ENCODE assay signal across 17 cellular contexts in the genomic region with DNA sequence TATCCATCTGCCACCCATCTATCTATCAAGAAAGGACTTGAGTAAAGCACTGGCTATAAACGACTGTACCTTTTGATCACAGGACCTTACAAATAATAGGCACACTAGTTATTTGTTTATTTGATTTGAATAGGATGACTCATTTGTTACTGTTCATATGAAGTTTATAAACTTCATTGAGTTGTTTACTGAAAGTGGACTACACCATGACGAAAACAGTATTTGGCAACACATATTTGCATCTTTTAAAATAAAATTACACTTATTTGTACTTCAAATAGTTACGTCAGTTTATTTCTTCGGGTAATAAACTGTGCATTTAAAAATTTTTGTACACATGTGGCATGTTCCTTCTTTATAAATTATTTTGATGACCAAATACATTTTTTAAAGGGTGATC.
DNase-seq lines count a peak whose midpoint lies in the region; ATAC-seq and TF ChIP-seq lines count a peak whose summit lies in the region.
"Had no signal": no experiment of that assay in that cellular context is flagged by ENCODE, and none has a peak within 500 bp of the region (broad histone marks: within the 10 kb centered on the region; RNA-seq: fewer than 3 reads in every experiment).

No MANE protein-coding gene starts in this region.

- no peak overlapping the region for H2AK5ac ChIP-seq in trophoblast cell (ENCODE audit: low read length)

- H2BK5ac ChIP-seq in trophoblast cell (ENCODE audit: low read depth, low read length, poor library complexity) = no peak overlapping the region

- no peak overlapping the region for H3K14ac ChIP-seq in trophoblast cell (ENCODE audit: low read length)

- in situ Hi-C loops in Panc1 (cut with HindIII; ENCODE audit: low pct_unique_long_range_greater_than_20kb, low sequenced_read_pairs) = no loop called here

- CTCF ChIA-PET in Panc1 (lab: Charles Lee) = no interaction called here

- H3K27me3 ChIP-seq in Panc1 (ENCODE audit: control insufficient read depth, insufficient read depth, low read length) (no peaks in the 10 kb centered on the region), trophoblast cell (ENCODE audit: insufficient read depth, low read length) (no peaks in the 10 kb centered on the region), tibial nerve (no peaks in the 10 kb centered on the region)

- no CpG with 5 or more reads among the region's 4 CpGs for WGBS in trophoblast cell (ENCODE audit: extremely low coverage, insufficient coverage, insufficient read length)
- 86 to 87% methylated on average over 4 of the region's 4 CpGs for whole genome bisulfite sequencing in tibial nerve, 2 donors

- TF ChIP-seq CTCF in 22Rv1 (IDR thresholded peaks at IDR 0.05) = no peak
- TF ChIP-seq CTCF in Panc1 (IDR thresholded peaks at IDR 0.05) = no peak
- no peak for TF ChIP-seq CTCF in fibroblast of villous mesenchyme (IDR thresholded peaks at IDR 0.05; ENCODE audit: insufficient read depth, low read depth, low read length)
- no peak for TF ChIP-seq CTCF in tibial nerve (IDR thresholded peaks at IDR 0.05)

- DNase-seq in Panc1 (ENCODE audit: low read depth, low spot score) (no peak), fibroblast of villous mesenchyme (ENCODE audit: low read depth) (peak; percentile 67), renal cortical epithelial cell (ENCODE audit: low read depth) (peak; percentile 62), anterior cingulate cortex (lab: John Stamatoyannopoulos, UW) (no peak), trophoblast cell (no peak), tibial nerve (ENCODE audit: low spot score in 2 of 2) (no peak), cerebellar nuclear complex (lab: John Stamatoyannopoulos, UW) (no peak)
- DNase-seq: activated CD8-positive, alpha-beta T cell treated with anti-CD3 and anti-CD28 coated beads for 36 hours; HFFc6; left cardiac atrium; naive B cell; NCI-H1092; NCI-H82; retina; stimulated activated CD4-positive, alpha-beta T cell treated with anti-CD3 and anti-CD28 coated beads, Interleukin-2, amount 100 ng/mL, for 48 hours had no signal

- H3K4ac ChIP-seq in trophoblast cell (ENCODE audit: low read depth, low read length) = no peak overlapping the region

- no peak overlapping the region for H4K91ac ChIP-seq in trophoblast cell (ENCODE audit: low read depth, low read length)

- no peak overlapping the region for H3K4me2 ChIP-seq in trophoblast cell (ENCODE audit: low read length)

- peaks cover 10% of the 10 kb centered on the region for H3K79me2 ChIP-seq in trophoblast cell (ENCODE audit: control insufficient read depth, insufficient read depth, low read length, poor library complexity)

- no peak overlapping the region for H2AFZ ChIP-seq in trophoblast cell (ENCODE audit: insufficient read depth, low read length, poor library complexity)

- no peak overlapping the region for H4K8ac ChIP-seq in trophoblast cell (ENCODE audit: low read depth, low read length)

- no peak for TF ChIP-seq POLR2A in tibial nerve (IDR thresholded peaks at IDR 0.05)

- peaks cover 33% of the 10 kb centered on the region for H3K4me1 ChIP-seq in Panc1 (ENCODE audit: control insufficient read depth, insufficient read depth, low read length)
- no peaks in the 10 kb centered on the region for H3K4me1 ChIP-seq in trophoblast cell (ENCODE audit: control insufficient read depth in 1 of 2, insufficient read depth in 2 of 2, low read length in 2 of 2)
- H3K4me1 ChIP-seq in tibial nerve = peaks cover 0 to 30% (median 8%) of the 10 kb centered on the region in 4 donors

- BruUV-seq in Panc1 (replicated peaks; lab: Mats Ljungman, UMichigan) = no TSS peak

- no peak overlapping the region for H2BK120ac ChIP-seq in trophoblast cell (ENCODE audit: insufficient read depth, low read length, poor library complexity)

- no peak overlapping the region for H4K12ac ChIP-seq in trophoblast cell (ENCODE audit: low read depth, low read length)

- H3K9ac ChIP-seq in trophoblast cell (ENCODE audit: low read length) = no peak overlapping the region

- H3K79me1 ChIP-seq in trophoblast cell (ENCODE audit: low read length) = peaks cover 10% of the 10 kb centered on the region

- ATAC-seq in Panc1 = no peak
- ATAC-seq: activated CD8-positive, alpha-beta T cell treated with anti-CD3 and anti-CD28 coated beads for 36 hours; HepG2 had no signal

- TF ChIP-seq EP300 in tibial nerve (IDR thresholded peaks at IDR 0.05) = no peak

- POLR2A ChIA-PET in Panc1 (lab: Charles Lee) = no interaction called here

- H3K18ac ChIP-seq in trophoblast cell (ENCODE audit: low read length) = no peak overlapping the region

- 0 out of 2 replicates have a peak, but pooled peaks cover 1% of the 10 kb centered on the region for H3K36me3 ChIP-seq in Panc1 (ENCODE audit: control insufficient read depth, insufficient read depth, low read length)
- H3K36me3 ChIP-seq in trophoblast cell (ENCODE audit: control insufficient read depth in 1 of 2, insufficient read depth in 2 of 2, low read length in 2 of 2) = peaks cover 3 to 5% of the 10 kb centered on the region in 2 experiments
- H3K36me3 ChIP-seq in tibial nerve = peaks cover 0 to 6% (median 0%) of the 10 kb centered on the region in 3 donors

- intact Hi-C loops in Panc1 (cut with micrococcal nuclease; ENCODE audit: unreplicated experiment) = no loop called here

- H3K27ac ChIP-seq in 22Rv1 (peak overlapping the region; percentile 75), Panc1 (ENCODE audit: low read length) (peak overlapping the region; percentile 96), trophoblast cell (ENCODE audit: low read depth, low read length) (no peak overlapping the region), tibial nerve (peak overlapping the region in 2 of 4 donors; percentile 95 to 98)

- no peaks in the 10 kb centered on the region for H3K9me3 ChIP-seq in Panc1 (ENCODE audit: control insufficient read depth, insufficient read depth, low read depth, low read length)
- no peaks in the 10 kb centered on the region for H3K9me3 ChIP-seq in trophoblast cell (ENCODE audit: insufficient read depth, low read depth, low read length)
- no peaks in the 10 kb centered on the region for H3K9me3 ChIP-seq in tibial nerve

- no peak overlapping the region for H2BK12ac ChIP-seq in trophoblast cell (ENCODE audit: low read length)

- no peak overlapping the region for H3K23ac ChIP-seq in trophoblast cell (ENCODE audit: low read length)

- H3K4me3 ChIP-seq in Panc1 (ENCODE audit: low read depth in 2 of 2, low read length in 2 of 2) (peak overlapping the region; percentile 83 to 87; a peak in 3 of 4 replicates), fibroblast of villous mesenchyme (ENCODE audit: low read depth, low read length) (no peak overlapping the region), trophoblast cell (ENCODE audit: low read depth, low read length) (no peak overlapping the region), tibial nerve (no peak overlapping the region)

Comparison
In these comparisons a context has a peak if more than half of its experiments do, and no peak if none do; other contexts are left out.
1. DNase-seq: peak in fibroblast of villous mesenchyme (single experiment) and renal cortical epithelial cell (single experiment); none in Panc1 (single experiment), anterior cingulate cortex (0 of 58), trophoblast cell (0 of 2), tibial nerve (0 of 2) and cerebellar nuclear complex (0 of 2).
2. H3K4me3 ChIP-seq: peak in Panc1 (2 of 2); none in fibroblast of villous mesenchyme (single experiment), trophoblast cell (single experiment) and tibial nerve (0 of 4).